8 cellular contexts compared by ENCODE assay signal in genomic region chr15:41230650-41231533, GRCh38.
DNase-seq lines count a peak whose midpoint lies in the region; ATAC-seq and FAIRE-seq lines count a peak whose summit lies in the region.

Gene CHP1 (plus strand): TSS chr15:41231268. CDS start chr15:41231383, 115 bp downstream.
Gene EXD1 (minus strand): TSS chr15:41230757. CDS start chr15:41226575, 4,182 bp downstream.

- DNase-seq in AML-193 (lab: John Stamatoyannopoulos, UW): peak; percentile 89 to 91
- peak; percentile 73 for DNase-seq in NCI-H345 treated with DMSO at 0.1 percent for 48 hours (lab: John Stamatoyannopoulos, UW; ENCODE audit: unreplicated experiment)
- DNase-seq in activated CD4-positive, CD25-positive, alpha-beta regulatory T cell treated with anti-CD3 and anti-CD28 coated beads, Interleukin-2, amount 50 U/mL, for 16 hours (ENCODE audit: low read depth, low spot score): peak; percentile 87
- DNase-seq in cerebellar cortex (ENCODE audit: low spot score): peak; percentile 98
- peak; percentile 90 to 97 for DNase-seq in stimulated activated CD4-positive, alpha-beta T cell treated with anti-CD3 and anti-CD28 coated beads, Interleukin-12 subunit alpha, Interleukin-12 subunit beta, amount 100 ng/mL, for 24 hours (ENCODE audit: low read depth in 2 of 2)

- ATAC-seq in GM19035 (IDR thresholded peaks at IDR 0.05; ENCODE audit: unreplicated experiment): peak; percentile 93
- ATAC-seq in HG03342 (IDR thresholded peaks at IDR 0.05; ENCODE audit: unreplicated experiment): peak; percentile 92

- FAIRE-seq in islet of Langerhans (lab: Jason Lieb, UNC): peak; percentile 84

Comparison
In these comparisons a context has a peak if more than half of its experiments do, and no peak if none do; other contexts are left out.
1. Peak in every context shown above with its lines: DNase-seq and ATAC-seq.